Comparison of ENCODE assay signal across 3 cellular contexts in the genomic region with DNA sequence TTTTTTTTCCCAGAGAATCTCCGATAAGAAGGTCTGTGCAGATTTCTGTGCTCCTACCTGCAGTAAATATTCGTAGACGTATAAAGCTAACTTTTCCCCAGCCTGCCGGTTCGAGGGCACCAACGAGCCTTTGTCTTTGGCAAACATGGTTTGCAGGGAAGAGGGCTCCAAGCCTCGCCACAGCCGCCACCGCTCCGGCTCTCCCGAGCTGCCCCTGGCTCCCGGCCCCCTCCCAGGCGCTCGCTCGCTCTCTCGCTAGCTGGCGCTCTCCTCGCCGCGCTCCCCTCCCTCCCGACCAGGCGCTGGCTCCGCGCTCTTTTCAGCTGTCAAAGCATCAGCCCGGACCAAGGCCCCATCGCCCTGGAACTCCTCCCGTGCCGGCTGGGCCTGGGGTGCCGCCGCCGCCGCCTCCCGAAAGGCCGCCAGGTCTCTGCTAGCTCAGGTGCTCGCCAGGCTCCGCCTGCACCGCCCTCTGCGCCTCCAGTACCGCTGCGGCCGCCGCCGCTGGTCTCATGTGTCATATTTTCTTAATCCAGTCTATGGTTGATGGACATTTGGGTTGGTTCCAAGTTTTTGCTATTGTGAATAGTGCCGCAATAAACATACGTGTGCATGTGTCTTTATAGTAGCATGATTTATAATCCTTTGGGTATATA. TPM values are rescaled to one million over a fixed set of nuclear protein-coding genes. Genes with fewer than 3 reads are reported as not detected.
"Had no signal": no experiment of that assay in that cellular context is flagged by ENCODE, and none has a peak within 500 bp of the region (broad histone marks: within the 10 kb centered on the region; RNA-seq: fewer than 3 reads in every experiment).

No MANE protein-coding gene starts in this region.

RNA-seq across cellular contexts. Expression of gene OR11H12, which starts 45.3 kb away (rescaled TPM):
- total RNA-seq: LHCN-M2, M059J, MCF 10A had no signal
